ENCODE assay signal across 18 cellular contexts in genomic region chr2:106296182-106296815, GRCh38.
"Had no signal": no experiment of that assay in that cellular context is flagged by ENCODE, and none has a peak within 500 bp of the region (broad histone marks: within the 10 kb centered on the region; RNA-seq: fewer than 3 reads in every experiment).

No MANE protein-coding gene starts in this region.

- H3K9me3 Mint-ChIP-seq: activated naive CD4-positive, alpha-beta T cell treated with anti-CD3 and anti-CD28 coated beads for 36 hours; stimulated activated naive CD8-positive, alpha-beta T cell treated with anti-CD3 and anti-CD28 coated beads, Interleukin-15, amount 100 ng/mL, for 72 hours had no signal

- H3K27me3 ChIP-seq: adrenal gland, colonic mucosa, neural progenitor cell had no signal

- H3K27ac Mint-ChIP-seq: activated CD4-positive, alpha-beta T cell treated with anti-CD3 and anti-CD28 coated beads for 36 hours; activated CD8-positive, alpha-beta T cell treated with anti-CD3 and anti-CD28 coated beads, Interleukin-2, amount 10 ng/mL, durations not matched to agents 7 days and 5 days; activated naive CD4-positive, alpha-beta T cell treated with anti-CD3 and anti-CD28 coated beads for 36 hours; neural progenitor cell; stimulated activated naive CD8-positive, alpha-beta T cell treated with anti-CD3 and anti-CD28 coated beads, Interleukin-15, amount 100 ng/mL, for 72 hours had no signal

- H3K4me1 Mint-ChIP-seq: activated CD4-positive, alpha-beta T cell treated with anti-CD3 and anti-CD28 coated beads for 36 hours; stimulated activated naive CD8-positive, alpha-beta T cell treated with anti-CD3 and anti-CD28 coated beads, Interleukin-15, amount 100 ng/mL, for 72 hours had no signal

- H3K4me3 ChIP-seq: adrenal gland, colonic mucosa, neural progenitor cell, thoracic aorta had no signal

- DNase-seq: activated CD4-positive, alpha-beta T cell treated with anti-CD3 and anti-CD28 coated beads for 36 hours; activated naive CD4-positive, alpha-beta T cell treated with anti-CD3 and anti-CD28 coated beads for 36 hours; adrenal gland; caudate nucleus; colonic mucosa; effector CD4-positive, alpha-beta T cell; hypothalamus; kidney glomerular epithelial cell; retina; stimulated activated CD4-positive, alpha-beta T cell treated with anti-CD3 and anti-CD28 coated beads, Interleukin-4, amount 100 ng/mL, for 1 hour; stimulated activated CD8-positive, alpha-beta memory T cell treated with anti-CD3 and anti-CD28 coated beads, Interleukin-4, amount 100 ng/mL, for 48 hours; stimulated activated naive CD8-positive, alpha-beta T cell treated with anti-CD3 and anti-CD28 coated beads, Interleukin-15, amount 100 ng/mL, for 72 hours; T-helper 9 cell had no signal

- H3K4me2 ChIP-seq: neural progenitor cell had no signal

- H3K4me1 ChIP-seq: adrenal gland, parathyroid adenoma had no signal

- H3K9ac ChIP-seq: neural progenitor cell, parathyroid adenoma had no signal

- H3K36me3 ChIP-seq: adrenal gland, colonic mucosa, neural progenitor cell, thoracic aorta had no signal

- H3K9me3 ChIP-seq: adrenal gland, colonic mucosa, thoracic aorta had no signal

- ATAC-seq: activated CD4-positive, alpha-beta T cell treated with anti-CD3 and anti-CD28 coated beads for 36 hours; activated CD8-positive, alpha-beta T cell treated with anti-CD3 and anti-CD28 coated beads, Interleukin-2, amount 10 ng/mL, durations not matched to agents 7 days and 5 days; stimulated activated naive CD8-positive, alpha-beta T cell treated with anti-CD3 and anti-CD28 coated beads, Interleukin-15, amount 100 ng/mL, for 72 hours had no signal

- H3K27ac ChIP-seq: adrenal gland, colonic mucosa, neural progenitor cell, parathyroid adenoma, thoracic aorta, VCaP had no signal

- H3K27me3 Mint-ChIP-seq: activated CD4-positive, alpha-beta T cell treated with anti-CD3 and anti-CD28 coated beads for 36 hours; stimulated activated naive CD8-positive, alpha-beta T cell treated with anti-CD3 and anti-CD28 coated beads, Interleukin-15, amount 100 ng/mL, for 72 hours had no signal

- H3K4me3 Mint-ChIP-seq: activated CD4-positive, alpha-beta T cell treated with anti-CD3 and anti-CD28 coated beads for 36 hours; activated CD8-positive, alpha-beta T cell treated with anti-CD3 and anti-CD28 coated beads, Interleukin-2, amount 10 ng/mL, durations not matched to agents 7 days and 5 days; activated naive CD4-positive, alpha-beta T cell treated with anti-CD3 and anti-CD28 coated beads for 36 hours; neural progenitor cell; stimulated activated naive CD8-positive, alpha-beta T cell treated with anti-CD3 and anti-CD28 coated beads, Interleukin-15, amount 100 ng/mL, for 72 hours had no signal
